1 cellular context compared by ENCODE assay signal in the genomic region with DNA sequence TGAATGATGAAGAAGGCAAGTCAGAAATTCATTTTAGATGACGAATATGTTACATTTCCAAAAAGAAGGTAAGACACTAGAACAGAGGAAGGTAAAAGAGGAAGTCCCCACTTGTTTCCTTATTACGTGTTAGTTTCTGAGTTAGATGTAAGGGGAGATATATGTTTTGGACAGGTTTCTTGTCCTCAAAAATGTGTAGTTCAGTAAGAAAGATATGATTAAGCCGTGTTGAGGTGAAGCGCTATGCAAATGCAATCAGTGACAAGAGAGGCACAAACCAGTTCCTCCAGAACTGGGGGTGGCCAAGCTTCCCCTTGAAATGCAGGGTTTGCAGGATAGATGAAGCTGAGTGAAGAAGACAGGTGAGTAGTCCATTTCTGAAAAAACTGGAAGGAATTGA.
TF ChIP-seq lines count a peak whose summit lies in the region.

No MANE protein-coding gene starts in this region.

TF ChIP-seq in SK-N-SH, 30 proteins besides CTCF, POLR2A, EP300 and RAD21 (continued from another document):
- TF ChIP-seq, protein P1, sequence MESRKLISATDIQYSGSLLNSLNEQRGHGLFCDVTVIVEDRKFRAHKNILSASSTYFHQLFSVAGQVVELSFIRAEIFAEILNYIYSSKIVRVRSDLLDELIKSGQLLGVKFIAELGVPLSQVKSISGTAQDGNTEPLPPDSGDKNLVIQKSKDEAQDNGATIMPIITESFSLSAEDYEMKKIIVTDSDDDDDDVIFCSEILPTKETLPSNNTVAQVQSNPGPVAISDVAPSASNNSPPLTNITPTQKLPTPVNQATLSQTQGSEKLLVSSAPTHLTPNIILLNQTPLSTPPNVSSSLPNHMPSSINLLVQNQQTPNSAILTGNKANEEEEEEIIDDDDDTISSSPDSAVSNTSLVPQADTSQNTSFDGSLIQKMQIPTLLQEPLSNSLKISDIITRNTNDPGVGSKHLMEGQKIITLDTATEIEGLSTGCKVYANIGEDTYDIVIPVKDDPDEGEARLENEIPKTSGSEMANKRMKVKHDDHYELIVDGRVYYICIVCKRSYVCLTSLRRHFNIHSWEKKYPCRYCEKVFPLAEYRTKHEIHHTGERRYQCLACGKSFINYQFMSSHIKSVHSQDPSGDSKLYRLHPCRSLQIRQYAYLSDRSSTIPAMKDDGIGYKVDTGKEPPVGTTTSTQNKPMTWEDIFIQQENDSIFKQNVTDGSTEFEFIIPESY (IDR thresholded peaks at IDR 0.05; ENCODE audit: borderline replicate concordance, low read depth): no peak
- no peak for TF ChIP-seq SIN3A (IDR thresholded peaks at IDR 0.05; ENCODE audit: borderline replicate concordance, low read depth, low read length)
- no peak for TF ChIP-seq SMC3 (IDR thresholded peaks at IDR 0.05; ENCODE audit: low read depth, low read length)
- TF ChIP-seq FOSL2 (IDR thresholded peaks at IDR 0.05; ENCODE audit: borderline replicate concordance, low read depth): no peak
- TF ChIP-seq NRF1 (IDR thresholded peaks at IDR 0.05; ENCODE audit: low read depth, low read length): no peak
